Comparison of ENCODE assay signal across 8 cellular contexts in the genomic region with DNA sequence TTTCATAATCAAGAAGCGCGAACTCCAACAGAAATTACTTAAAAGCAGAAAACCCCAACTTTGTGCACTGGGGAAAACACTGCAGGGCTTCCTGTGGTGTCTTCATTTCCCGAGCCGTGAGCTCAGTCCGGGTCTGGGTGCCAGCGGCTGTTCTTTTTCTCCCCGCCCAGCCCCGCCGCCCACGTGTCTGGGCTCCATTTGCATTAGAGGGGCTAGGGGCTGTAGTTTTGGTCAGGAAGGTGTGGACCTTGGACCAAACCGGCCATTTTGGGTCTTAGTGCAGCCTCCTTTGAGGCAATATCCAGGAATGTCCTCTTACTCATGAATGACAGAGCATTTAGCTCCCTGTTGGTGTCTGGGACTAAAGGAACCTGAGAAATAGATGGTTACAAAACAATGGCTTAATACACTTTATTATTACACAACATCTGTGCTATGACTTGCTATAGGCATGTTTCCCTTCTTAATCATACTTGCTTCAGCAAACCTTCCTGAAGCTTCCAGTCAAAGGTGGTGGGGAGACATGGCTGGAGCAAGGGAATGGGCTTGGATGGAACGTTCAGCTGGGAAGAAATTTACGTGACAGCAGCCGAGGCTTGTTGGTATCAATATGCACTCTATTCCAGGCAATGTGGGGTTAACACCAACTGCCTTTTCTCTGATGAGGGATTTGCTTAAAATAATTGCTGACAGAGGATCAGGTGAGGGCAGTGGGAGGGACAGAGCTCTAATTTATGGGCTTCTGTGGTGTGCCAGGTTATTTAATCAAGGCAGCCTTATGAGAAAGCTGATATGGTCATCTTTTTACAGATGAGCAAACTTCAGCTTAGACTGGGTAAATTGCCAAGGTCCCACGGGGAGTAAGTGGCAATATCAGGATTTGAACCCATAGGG.
DNase-seq lines count a peak whose midpoint lies in the region; ATAC-seq and TF ChIP-seq lines count a peak whose summit lies in the region.

No MANE protein-coding gene starts in this region.

- in situ Hi-C loops in KBM-7 (cut with MboI; ENCODE audit: low pct_unique_long_range_greater_than_20kb, low sequenced_read_pairs) = loop anchor here (25.0 kb wide), 1 partner anchor 700 kb away; a partner anchor contains a TSS

- peak overlapping the region; percentile 82 for H3K4me3 ChIP-seq in GM12865 (ENCODE audit: low read depth, low read length)
- peak overlapping the region; percentile 95 for H3K4me3 ChIP-seq in choroid plexus epithelial cell (ENCODE audit: low read depth, low read length)

- DNase-seq in GM12865 (ENCODE audit: low read depth) (peak; percentile 58), KBM-7 (peak; percentile 20), T-helper 2 cell (peak; percentile 7 to 59 (median 24)), choroid plexus epithelial cell (ENCODE audit: low read depth) (peak; percentile 85), NCI-H2029 treated with DMSO at 0.1 percent for 48 hours (lab: John Stamatoyannopoulos, UW) (no peak)
- DNase-seq in stimulated activated CD4-positive, alpha-beta T cell treated with anti-CD3 and anti-CD28 coated beads, Interleukin-2, amount 100 ng/mL, for 24 hours = peak; percentile 43 to 53

- H3K27me3 ChIP-seq in layer of hippocampus (ENCODE audit: control insufficient read depth, insufficient read depth, low read length) = no peaks in the 10 kb centered on the region

- TF ChIP-seq CTCF in GM12865 (IDR thresholded peaks at IDR 0.05; ENCODE audit: insufficient read depth, low read depth, low read length, missing control alignments) (no peak), choroid plexus epithelial cell (conservative IDR thresholded peaks at IDR 0.05; ENCODE audit: low read depth, low read length) (no peak)

- H3K27ac ChIP-seq in layer of hippocampus (ENCODE audit: low read depth, low read length) = peak overlapping the region; percentile 89

- ATAC-seq in HG02588 (IDR thresholded peaks at IDR 0.05; ENCODE audit: unreplicated experiment) = no peak
